8 cellular contexts compared by ENCODE assay signal in the genomic region with DNA sequence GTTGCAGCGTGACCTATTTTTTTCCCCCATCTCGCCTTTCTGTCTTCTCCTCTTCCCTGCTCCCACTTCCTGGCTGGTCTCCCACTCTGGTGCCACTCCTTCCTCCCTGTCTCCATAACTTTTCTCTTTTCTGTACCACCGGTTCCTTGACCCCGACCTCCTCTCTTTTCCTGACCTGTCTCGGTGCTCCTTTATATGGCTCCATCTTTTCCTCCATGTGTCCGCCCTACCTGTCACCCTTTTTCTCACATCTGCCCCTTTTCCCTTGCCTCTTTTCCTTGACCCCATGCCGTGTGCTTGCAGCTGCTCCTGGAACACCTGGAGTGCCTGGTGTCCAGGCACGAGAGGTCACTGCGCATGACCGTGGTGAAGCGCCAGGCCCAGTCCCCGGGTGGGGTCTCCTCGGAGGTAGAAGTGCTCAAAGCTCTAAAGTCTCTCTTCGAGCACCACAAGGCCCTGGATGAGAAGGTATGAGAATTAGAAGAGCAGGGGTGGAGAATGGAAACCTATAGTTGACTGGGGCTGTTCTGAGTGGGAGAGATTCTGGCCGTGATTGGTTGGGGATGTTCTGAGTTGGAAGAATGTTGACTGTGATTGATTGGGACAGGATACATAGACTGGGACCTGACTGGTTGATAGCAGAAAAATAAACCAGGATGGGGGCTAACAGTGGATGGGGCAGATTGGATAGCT. TPM values are rescaled to one million over a fixed set of nuclear protein-coding genes. Genes with fewer than 3 reads are reported as not detected.
DNase-seq lines count a peak whose midpoint lies in the region; ATAC-seq and TF ChIP-seq lines count a peak whose summit lies in the region.

No MANE protein-coding gene starts in this region.

- intact Hi-C loops in activated CD4-positive, alpha-beta T cell treated with anti-CD3 and anti-CD28 coated beads, Interleukin-2, amount 10 ng/mL, durations not matched to agents 24 days and 14 days (cut with micrococcal nuclease), result loop anchor here (1.0 kb wide), 1 partner anchor 9 kb away; the partner anchor contains the start of genes C19orf73 and PPFIA3
- intact Hi-C loops in stomach (cut with DNase I; ENCODE audit: low total_unique reads), result no loop called here

- H3K4me3 Mint-ChIP-seq in activated CD4-positive, alpha-beta T cell treated with anti-CD3 and anti-CD28 coated beads, Interleukin-2, amount 10 ng/mL, durations not matched to agents 24 days and 14 days, result peak overlapping the region; percentile 84

- H3K9me2 ChIP-seq in hepatocyte (replicated peaks; ENCODE audit: insufficient read depth), result no peaks in the 10 kb centered on the region

- no peak for TF ChIP-seq EP300 in stomach (IDR thresholded peaks at IDR 0.05)

- H3K36me3 Mint-ChIP-seq in activated CD4-positive, alpha-beta T cell treated with anti-CD3 and anti-CD28 coated beads, Interleukin-2, amount 10 ng/mL, durations not matched to agents 24 days and 14 days (ENCODE audit: low read depth), result no peaks in the 10 kb centered on the region

- no peaks in the 10 kb centered on the region for H3K9me3 Mint-ChIP-seq in activated CD4-positive, alpha-beta T cell treated with anti-CD3 and anti-CD28 coated beads, Interleukin-2, amount 10 ng/mL, durations not matched to agents 24 days and 14 days

- H3K36me3 ChIP-seq in SK-N-MC (ENCODE audit: insufficient read depth, low read length) (peaks cover 32% of the 10 kb centered on the region), hepatocyte (replicated peaks; ENCODE audit: insufficient read depth, low read depth) (no peaks in the 10 kb centered on the region), stomach (no peaks in the 10 kb centered on the region)

- TF ChIP-seq POLR2A in stomach (IDR thresholded peaks at IDR 0.05), result no peak

- H3K27me3 ChIP-seq in hepatocyte (no peaks in the 10 kb centered on the region), stomach (peaks cover 0 to 6% (median 0%) of the 10 kb centered on the region in 3 donors)

- no peak for TF ChIP-seq CTCF in hepatocyte (IDR thresholded peaks at IDR 0.05; ENCODE audit: poor library complexity)
- TF ChIP-seq CTCF in stomach (IDR thresholded peaks at IDR 0.05), result no peak

- H3K9ac ChIP-seq in SK-N-MC (ENCODE audit: insufficient read length), result peak overlapping the region; percentile 72

- 89% methylated on average over 13 of the region's 15 CpGs for WGBS in hepatocyte (ENCODE audit: low lambda C conversion rate, missing lambda C conversion rate)
- WGBS in stomach, 5 donors, result 39 to 72% (median 65%) methylated on average over 13 to 15 of the region's 15 CpGs

- no peak overlapping the region for H2AFZ ChIP-seq in hepatocyte

- peak overlapping the region; percentile 79 for H3K4me2 ChIP-seq in hepatocyte

- no peak for DNase-seq in activated CD4-positive, alpha-beta T cell treated with anti-CD3 and anti-CD28 coated beads, Interleukin-2, amount 10 ng/mL, durations not matched to agents 24 days and 14 days
- no peak for DNase-seq in activated CD4-positive, alpha-beta T cell treated with anti-CD3 and anti-CD28 coated beads for 4 hours
- no peak for DNase-seq in SK-N-MC (ENCODE audit: low read depth, low spot score)
- DNase-seq in hepatocyte (ENCODE audit: low spot score), result no peak
- no peak for DNase-seq in stomach
- no peak for DNase-seq in middle frontal gyrus (ENCODE audit: extremely low spot score, low spot score)
- DNase-seq in NCI-H2196 (lab: John Stamatoyannopoulos, UW; ENCODE audit: unreplicated experiment), result no peak

- no peaks in the 10 kb centered on the region for H4K20me1 ChIP-seq in hepatocyte (ENCODE audit: insufficient read depth, poor library complexity, severe bottlenecking)

- no peak for ATAC-seq in GM21423 (IDR thresholded peaks at IDR 0.05; ENCODE audit: unreplicated experiment)

- H3K27ac Mint-ChIP-seq in activated CD4-positive, alpha-beta T cell treated with anti-CD3 and anti-CD28 coated beads, Interleukin-2, amount 10 ng/mL, durations not matched to agents 24 days and 14 days, result no peak overlapping the region

- H3K4me1 ChIP-seq in hepatocyte (ENCODE audit: insufficient read depth) (no peaks in the 10 kb centered on the region), stomach (peaks cover 21 to 39% (median 28%) of the 10 kb centered on the region in 4 donors)

- peaks cover 7% of the 10 kb centered on the region for H3K27me3 Mint-ChIP-seq in activated CD4-positive, alpha-beta T cell treated with anti-CD3 and anti-CD28 coated beads, Interleukin-2, amount 10 ng/mL, durations not matched to agents 24 days and 14 days

- H3K79me2 ChIP-seq in hepatocyte, result no peaks in the 10 kb centered on the region

- H3K9me3 ChIP-seq in SK-N-MC (ENCODE audit: low read depth, low read length), result no peaks in the 10 kb centered on the region
- no peaks in the 10 kb centered on the region for H3K9me3 ChIP-seq in hepatocyte (ENCODE audit: low read depth)
- no peaks in the 10 kb centered on the region for H3K9me3 ChIP-seq in stomach

- H3K4me1 Mint-ChIP-seq in activated CD4-positive, alpha-beta T cell treated with anti-CD3 and anti-CD28 coated beads, Interleukin-2, amount 10 ng/mL, durations not matched to agents 24 days and 14 days, result peaks cover 12% of the 10 kb centered on the region

- H3K27ac ChIP-seq in SK-N-MC (peak overlapping the region; percentile 89), hepatocyte (no peak overlapping the region), stomach (peak overlapping the region in 4 of 5 donors; percentile 30 to 78 (median 69))

- H3K4me3 ChIP-seq in SK-N-MC, result peak overlapping the region; percentile 92
- H3K4me3 ChIP-seq in hepatocyte, result no peak overlapping the region
- peak overlapping the region; percentile 11 to 39 (median 32) for H3K4me3 ChIP-seq in stomach

RNA-seq across cellular contexts. Expression of gene PPFIA3, which starts 9.3 kb away (rescaled TPM):
- total RNA-seq in activated CD4-positive, alpha-beta T cell treated with anti-CD3 and anti-CD28 coated beads, Interleukin-2, amount 10 ng/mL, durations not matched to agents 24 days and 14 days, result 4.5 and 5.0 TPM in 2 replicates
- 4.4 and 11.3 TPM in 2 replicates for total RNA-seq in hepatocyte
- 8.2 and 11.4 TPM in 2 replicates for polyA plus RNA-seq in hepatocyte
- 10 to 100 TPM in 1 of 5 donors, 1 to 10 TPM in 3, under 1 TPM in 1; 0.45 to 12.7 (median 4.2) TPM for total RNA-seq in stomach
- 10 to 100 TPM in 1 of 3 donors, 1 to 10 TPM in 2; 7.2 to 19.7 (median 9.7) TPM for polyA plus RNA-seq in stomach

RNA-seq across cellular contexts. Expression of gene C19orf73, which starts 9.7 kb away (rescaled TPM):
- total RNA-seq in activated CD4-positive, alpha-beta T cell treated with anti-CD3 and anti-CD28 coated beads, Interleukin-2, amount 10 ng/mL, durations not matched to agents 24 days and 14 days, result 2.0 and 2.5 TPM in 2 replicates
- 1.9 TPM in 1 of 2 replicates, not detected in the other for total RNA-seq in hepatocyte
- 2.6 and 2.7 TPM in 2 replicates for polyA plus RNA-seq in hepatocyte
- total RNA-seq in stomach, result not detected
- 1 to 10 TPM; 3.4 to 4.2 (median 3.7) TPM for polyA plus RNA-seq in stomach

RNA-seq across cellular contexts. Expression of gene LIN7B, which starts 14.5 kb away (rescaled TPM):
- 5.4 and 6.0 TPM in 2 replicates for total RNA-seq in activated CD4-positive, alpha-beta T cell treated with anti-CD3 and anti-CD28 coated beads, Interleukin-2, amount 10 ng/mL, durations not matched to agents 24 days and 14 days
- total RNA-seq in hepatocyte (7.1 and 8.7 TPM in 2 replicates), stomach (100 to 1,000 TPM in 1 of 5 donors, 10 to 100 TPM in 2, 1 to 10 TPM in 1, not detected in 1; 5.5 to 118 (median 30.5) TPM)
- polyA plus RNA-seq in hepatocyte (18.0 and 20.6 TPM in 2 replicates), stomach (10 to 100 TPM in 2 of 3 donors, 1 to 10 TPM in 1; 4.0 to 18.1 (median 11.5) TPM)

RNA-seq across cellular contexts. Expression of gene HRC, which starts 26.5 kb away (rescaled TPM):
- total RNA-seq in activated CD4-positive, alpha-beta T cell treated with anti-CD3 and anti-CD28 coated beads, Interleukin-2, amount 10 ng/mL, durations not matched to agents 24 days and 14 days, result not detected in 2 replicates
- total RNA-seq in hepatocyte, result 0.44 and 0.50 TPM in 2 replicates
- polyA plus RNA-seq in hepatocyte, result 0.33 and 0.48 TPM in 2 replicates
- total RNA-seq in stomach, result 1 to 10 TPM in 2 of 5 donors, not detected in 3; 1.7 to 8.1 TPM
- polyA plus RNA-seq in stomach, result under 1 TPM; 0.44 to 0.83 (median 0.61) TPM

RNA-seq across cellular contexts. Expression of gene TRPM4, which starts 28.9 kb away (rescaled TPM):
- 1.4 and 1.8 TPM in 2 replicates for total RNA-seq in activated CD4-positive, alpha-beta T cell treated with anti-CD3 and anti-CD28 coated beads, Interleukin-2, amount 10 ng/mL, durations not matched to agents 24 days and 14 days
- total RNA-seq in hepatocyte, result 6.6 and 7.0 TPM in 2 replicates
- polyA plus RNA-seq in hepatocyte, result 20.5 and 23.2 TPM in 2 replicates
- total RNA-seq in stomach, result 1,000 to 10,000 TPM in 1 of 5 donors, 100 to 1,000 TPM in 3, 10 to 100 TPM in 1; 29.0 to 1,449 (median 158) TPM
- 10 to 100 TPM; 11.8 to 34.3 (median 26.6) TPM for polyA plus RNA-seq in stomach
